1 cellular context compared by ENCODE assay signal in the genomic region with DNA sequence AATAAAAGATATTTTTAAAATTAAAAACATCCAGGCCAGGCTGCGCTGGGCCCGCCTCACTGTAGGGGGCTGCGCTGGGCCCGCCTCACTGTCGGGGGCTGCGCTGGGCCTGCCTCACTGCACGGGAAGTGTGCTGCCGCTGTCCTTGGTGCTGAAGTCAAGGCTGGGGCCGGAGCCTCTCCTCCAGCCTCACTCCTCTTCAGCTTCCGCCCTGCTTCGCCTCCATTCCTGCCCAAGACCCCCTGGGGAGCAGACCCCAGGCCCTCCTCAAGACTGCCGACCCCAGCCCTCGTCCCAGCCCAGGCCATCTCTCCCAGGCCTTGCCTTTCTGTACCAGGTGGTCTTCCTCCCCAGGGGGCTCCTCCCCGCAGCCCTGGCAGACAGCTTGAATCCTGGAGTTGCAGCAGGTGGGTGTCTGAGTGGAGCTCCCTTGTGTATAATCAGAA.
TF ChIP-seq lines count a peak whose summit lies in the region.

No MANE protein-coding gene starts in this region.

TF ChIP-seq in HepG2, 621 proteins besides CTCF, POLR2A, EP300 and RAD21 (continued from another document):
- TF ChIP-seq PRMT3 (CRISPR knock-in tag; IDR thresholded peaks at IDR 0.05; ENCODE audit: borderline replicate concordance, low read depth) (no peak), MED8 (CRISPR knock-in tag; IDR thresholded peaks at IDR 0.05; ENCODE audit: insufficient replicate concordance) (no peak), ZNF253 (CRISPR knock-in tag; IDR thresholded peaks at IDR 0.05; ENCODE audit: borderline replicate concordance) (no peak), KDM3A (CRISPR knock-in tag; IDR thresholded peaks at IDR 0.05; ENCODE audit: low read depth) (peak; percentile 76; the same call in 1 of the 2 replicates), ZC3H4 (CRISPR knock-in tag; IDR thresholded peaks at IDR 0.05; ENCODE audit: borderline replicate concordance) (no peak), SOX6 (IDR thresholded peaks at IDR 0.05) (no peak), SOX6 (CRISPR knock-in tag; IDR thresholded peaks at IDR 0.05) (no peak), ZNF468 (CRISPR knock-in tag; IDR thresholded peaks at IDR 0.05) (no peak), EED (CRISPR knock-in tag; IDR thresholded peaks at IDR 0.05) (0 out of 2 replicates have a peak, but pooled peaks have one; percentile 66), ZNF788 (CRISPR knock-in tag; IDR thresholded peaks at IDR 0.05; ENCODE audit: borderline replicate concordance) (peak; percentile 69), FOXA3 (CRISPR knock-in tag; IDR thresholded peaks at IDR 0.05) (peak; percentile 37; the same call in 1 of the 2 replicates), JUN (CRISPR knock-in tag; IDR thresholded peaks at IDR 0.05) (no peak), ZSCAN29 (CRISPR knock-in tag; conservative IDR thresholded peaks at IDR 0.05) (no peak), ZNF556 (CRISPR knock-in tag; IDR thresholded peaks at IDR 0.05; ENCODE audit: borderline replicate concordance) (no peak), RELA (CRISPR knock-in tag; IDR thresholded peaks at IDR 0.05) (no peak), ZSCAN30 (CRISPR knock-in tag; IDR thresholded peaks at IDR 0.05) (no peak), ZNF569 (CRISPR knock-in tag; IDR thresholded peaks at IDR 0.05; ENCODE audit: borderline replicate concordance) (no peak), SRY (CRISPR knock-in tag; IDR thresholded peaks at IDR 0.05) (peak; percentile 94), MAZ (IDR thresholded peaks at IDR 0.05; ENCODE audit: borderline replicate concordance, low read depth, low read length) (no peak), MAZ (CRISPR knock-in tag; IDR thresholded peaks at IDR 0.05; ENCODE audit: low read depth) (peak; percentile 82), ZBTB21 (CRISPR knock-in tag; IDR thresholded peaks at IDR 0.05) (peak; percentile 58; the same call in 1 of the 2 replicates), ZFAT (CRISPR knock-in tag; conservative IDR thresholded peaks at IDR 0.05) (0 out of 2 replicates have a peak, but pooled peaks have one; percentile 63), ZNF589 (CRISPR knock-in tag; conservative IDR thresholded peaks at IDR 0.05) (peak; percentile 86; the same call in 1 of the 2 replicates), ZNF766 (CRISPR knock-in tag; IDR thresholded peaks at IDR 0.05; ENCODE audit: borderline replicate concordance) (peak; percentile 95; the same call in 1 of the 2 replicates), ZBTB8A (CRISPR knock-in tag; IDR thresholded peaks at IDR 0.05; ENCODE audit: borderline replicate concordance, low read depth) (no peak), TARDBP (CRISPR knock-in tag; IDR thresholded peaks at IDR 0.05) (no peak), ZBTB7B (CRISPR knock-in tag; IDR thresholded peaks at IDR 0.05) (peak; percentile 72; the same call in 1 of the 2 replicates), ZNF547 (CRISPR knock-in tag; IDR thresholded peaks at IDR 0.05) (0 out of 2 replicates have a peak, but pooled peaks have one; percentile 44), MTA3 (CRISPR knock-in tag; IDR thresholded peaks at IDR 0.05) (no peak)
- TF ChIP-seq, protein P1, sequence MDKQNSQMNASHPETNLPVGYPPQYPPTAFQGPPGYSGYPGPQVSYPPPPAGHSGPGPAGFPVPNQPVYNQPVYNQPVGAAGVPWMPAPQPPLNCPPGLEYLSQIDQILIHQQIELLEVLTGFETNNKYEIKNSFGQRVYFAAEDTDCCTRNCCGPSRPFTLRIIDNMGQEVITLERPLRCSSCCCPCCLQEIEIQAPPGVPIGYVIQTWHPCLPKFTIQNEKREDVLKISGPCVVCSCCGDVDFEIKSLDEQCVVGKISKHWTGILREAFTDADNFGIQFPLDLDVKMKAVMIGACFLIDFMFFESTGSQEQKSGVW (CRISPR knock-in tag; IDR thresholded peaks at IDR 0.05; ENCODE audit: borderline replicate concordance) = no peak
- TF ChIP-seq, protein P2, sequence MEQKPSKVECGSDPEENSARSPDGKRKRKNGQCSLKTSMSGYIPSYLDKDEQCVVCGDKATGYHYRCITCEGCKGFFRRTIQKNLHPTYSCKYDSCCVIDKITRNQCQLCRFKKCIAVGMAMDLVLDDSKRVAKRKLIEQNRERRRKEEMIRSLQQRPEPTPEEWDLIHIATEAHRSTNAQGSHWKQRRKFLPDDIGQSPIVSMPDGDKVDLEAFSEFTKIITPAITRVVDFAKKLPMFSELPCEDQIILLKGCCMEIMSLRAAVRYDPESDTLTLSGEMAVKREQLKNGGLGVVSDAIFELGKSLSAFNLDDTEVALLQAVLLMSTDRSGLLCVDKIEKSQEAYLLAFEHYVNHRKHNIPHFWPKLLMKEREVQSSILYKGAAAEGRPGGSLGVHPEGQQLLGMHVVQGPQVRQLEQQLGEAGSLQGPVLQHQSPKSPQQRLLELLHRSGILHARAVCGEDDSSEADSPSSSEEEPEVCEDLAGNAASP (CRISPR knock-in tag; IDR thresholded peaks at IDR 0.05; ENCODE audit: borderline replicate concordance) = peak; percentile 88
- TF ChIP-seq, protein P3, sequence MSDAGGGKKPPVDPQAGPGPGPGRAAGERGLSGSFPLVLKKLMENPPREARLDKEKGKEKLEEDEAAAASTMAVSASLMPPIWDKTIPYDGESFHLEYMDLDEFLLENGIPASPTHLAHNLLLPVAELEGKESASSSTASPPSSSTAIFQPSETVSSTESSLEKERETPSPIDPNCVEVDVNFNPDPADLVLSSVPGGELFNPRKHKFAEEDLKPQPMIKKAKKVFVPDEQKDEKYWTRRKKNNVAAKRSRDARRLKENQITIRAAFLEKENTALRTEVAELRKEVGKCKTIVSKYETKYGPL (CRISPR knock-in tag; IDR thresholded peaks at IDR 0.05) = peak; percentile 92
- TF ChIP-seq, protein P4, sequence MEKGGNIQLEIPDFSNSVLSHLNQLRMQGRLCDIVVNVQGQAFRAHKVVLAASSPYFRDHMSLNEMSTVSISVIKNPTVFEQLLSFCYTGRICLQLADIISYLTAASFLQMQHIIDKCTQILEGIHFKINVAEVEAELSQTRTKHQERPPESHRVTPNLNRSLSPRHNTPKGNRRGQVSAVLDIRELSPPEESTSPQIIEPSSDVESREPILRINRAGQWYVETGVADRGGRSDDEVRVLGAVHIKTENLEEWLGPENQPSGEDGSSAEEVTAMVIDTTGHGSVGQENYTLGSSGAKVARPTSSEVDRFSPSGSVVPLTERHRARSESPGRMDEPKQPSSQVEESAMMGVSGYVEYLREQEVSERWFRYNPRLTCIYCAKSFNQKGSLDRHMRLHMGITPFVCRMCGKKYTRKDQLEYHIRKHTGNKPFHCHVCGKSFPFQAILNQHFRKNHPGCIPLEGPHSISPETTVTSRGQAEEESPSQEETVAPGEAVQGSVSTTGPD (CRISPR knock-in tag; IDR thresholded peaks at IDR 0.05) = no peak
- TF ChIP-seq, protein P5, sequence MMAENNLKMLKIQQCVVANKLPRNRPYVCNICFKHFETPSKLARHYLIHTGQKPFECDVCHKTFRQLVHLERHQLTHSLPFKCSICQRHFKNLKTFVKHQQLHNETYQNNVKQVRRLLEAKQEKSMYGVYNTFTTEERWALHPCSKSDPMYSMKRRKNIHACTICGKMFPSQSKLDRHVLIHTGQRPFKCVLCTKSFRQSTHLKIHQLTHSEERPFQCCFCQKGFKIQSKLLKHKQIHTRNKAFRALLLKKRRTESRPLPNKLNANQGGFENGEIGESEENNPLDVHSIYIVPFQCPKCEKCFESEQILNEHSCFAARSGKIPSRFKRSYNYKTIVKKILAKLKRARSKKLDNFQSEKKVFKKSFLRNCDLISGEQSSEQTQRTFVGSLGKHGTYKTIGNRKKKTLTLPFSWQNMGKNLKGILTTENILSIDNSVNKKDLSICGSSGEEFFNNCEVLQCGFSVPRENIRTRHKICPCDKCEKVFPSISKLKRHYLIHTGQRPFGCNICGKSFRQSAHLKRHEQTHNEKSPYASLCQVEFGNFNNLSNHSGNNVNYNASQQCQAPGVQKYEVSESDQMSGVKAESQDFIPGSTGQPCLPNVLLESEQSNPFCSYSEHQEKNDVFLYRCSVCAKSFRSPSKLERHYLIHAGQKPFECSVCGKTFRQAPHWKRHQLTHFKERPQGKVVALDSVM (CRISPR knock-in tag; IDR thresholded peaks at IDR 0.05) = peak; percentile 42; the same call in 1 of the 2 replicates
- TF ChIP-seq, protein P6, sequence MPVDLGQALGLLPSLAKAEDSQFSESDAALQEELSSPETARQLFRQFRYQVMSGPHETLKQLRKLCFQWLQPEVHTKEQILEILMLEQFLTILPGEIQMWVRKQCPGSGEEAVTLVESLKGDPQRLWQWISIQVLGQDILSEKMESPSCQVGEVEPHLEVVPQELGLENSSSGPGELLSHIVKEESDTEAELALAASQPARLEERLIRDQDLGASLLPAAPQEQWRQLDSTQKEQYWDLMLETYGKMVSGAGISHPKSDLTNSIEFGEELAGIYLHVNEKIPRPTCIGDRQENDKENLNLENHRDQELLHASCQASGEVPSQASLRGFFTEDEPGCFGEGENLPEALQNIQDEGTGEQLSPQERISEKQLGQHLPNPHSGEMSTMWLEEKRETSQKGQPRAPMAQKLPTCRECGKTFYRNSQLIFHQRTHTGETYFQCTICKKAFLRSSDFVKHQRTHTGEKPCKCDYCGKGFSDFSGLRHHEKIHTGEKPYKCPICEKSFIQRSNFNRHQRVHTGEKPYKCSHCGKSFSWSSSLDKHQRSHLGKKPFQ (CRISPR knock-in tag; IDR thresholded peaks at IDR 0.05; ENCODE audit: insufficient replicate concordance) = no peak
- TF ChIP-seq, protein P7, sequence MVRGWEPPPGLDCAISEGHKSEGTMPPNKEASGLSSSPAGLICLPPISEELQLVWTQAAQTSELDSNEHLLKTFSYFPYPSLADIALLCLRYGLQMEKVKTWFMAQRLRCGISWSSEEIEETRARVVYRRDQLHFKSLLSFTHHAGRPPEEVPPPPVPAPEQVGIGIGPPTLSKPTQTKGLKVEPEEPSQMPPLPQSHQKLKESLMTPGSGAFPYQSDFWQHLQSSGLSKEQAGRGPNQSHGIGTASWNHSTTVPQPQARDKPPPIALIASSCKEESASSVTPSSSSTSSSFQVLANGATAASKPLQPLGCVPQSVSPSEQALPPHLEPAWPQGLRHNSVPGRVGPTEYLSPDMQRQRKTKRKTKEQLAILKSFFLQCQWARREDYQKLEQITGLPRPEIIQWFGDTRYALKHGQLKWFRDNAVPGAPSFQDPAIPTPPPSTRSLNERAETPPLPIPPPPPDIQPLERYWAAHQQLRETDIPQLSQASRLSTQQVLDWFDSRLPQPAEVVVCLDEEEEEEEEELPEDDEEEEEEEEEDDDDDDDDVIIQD (CRISPR knock-in tag; IDR thresholded peaks at IDR 0.05; ENCODE audit: low read depth) = peak; percentile 82
